2 cellular contexts compared by ENCODE assay signal in genomic region chr2:98786179-98786578, GRCh38.
TF ChIP-seq lines count a peak whose summit lies in the region.

No MANE protein-coding gene starts in this region.

TF ChIP-seq in GM23338, 12 proteins besides CTCF, POLR2A, EP300 and RAD21 (continued from another document):
- TF ChIP-seq, protein P1, sequence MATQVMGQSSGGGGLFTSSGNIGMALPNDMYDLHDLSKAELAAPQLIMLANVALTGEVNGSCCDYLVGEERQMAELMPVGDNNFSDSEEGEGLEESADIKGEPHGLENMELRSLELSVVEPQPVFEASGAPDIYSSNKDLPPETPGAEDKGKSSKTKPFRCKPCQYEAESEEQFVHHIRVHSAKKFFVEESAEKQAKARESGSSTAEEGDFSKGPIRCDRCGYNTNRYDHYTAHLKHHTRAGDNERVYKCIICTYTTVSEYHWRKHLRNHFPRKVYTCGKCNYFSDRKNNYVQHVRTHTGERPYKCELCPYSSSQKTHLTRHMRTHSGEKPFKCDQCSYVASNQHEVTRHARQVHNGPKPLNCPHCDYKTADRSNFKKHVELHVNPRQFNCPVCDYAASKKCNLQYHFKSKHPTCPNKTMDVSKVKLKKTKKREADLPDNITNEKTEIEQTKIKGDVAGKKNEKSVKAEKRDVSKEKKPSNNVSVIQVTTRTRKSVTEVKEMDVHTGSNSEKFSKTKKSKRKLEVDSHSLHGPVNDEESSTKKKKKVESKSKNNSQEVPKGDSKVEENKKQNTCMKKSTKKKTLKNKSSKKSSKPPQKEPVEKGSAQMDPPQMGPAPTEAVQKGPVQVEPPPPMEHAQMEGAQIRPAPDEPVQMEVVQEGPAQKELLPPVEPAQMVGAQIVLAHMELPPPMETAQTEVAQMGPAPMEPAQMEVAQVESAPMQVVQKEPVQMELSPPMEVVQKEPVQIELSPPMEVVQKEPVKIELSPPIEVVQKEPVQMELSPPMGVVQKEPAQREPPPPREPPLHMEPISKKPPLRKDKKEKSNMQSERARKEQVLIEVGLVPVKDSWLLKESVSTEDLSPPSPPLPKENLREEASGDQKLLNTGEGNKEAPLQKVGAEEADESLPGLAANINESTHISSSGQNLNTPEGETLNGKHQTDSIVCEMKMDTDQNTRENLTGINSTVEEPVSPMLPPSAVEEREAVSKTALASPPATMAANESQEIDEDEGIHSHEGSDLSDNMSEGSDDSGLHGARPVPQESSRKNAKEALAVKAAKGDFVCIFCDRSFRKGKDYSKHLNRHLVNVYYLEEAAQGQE (IDR thresholded peaks at IDR 0.05; ENCODE audit: unreplicated experiment), result peak; percentile 35
- TF ChIP-seq, protein P2, sequence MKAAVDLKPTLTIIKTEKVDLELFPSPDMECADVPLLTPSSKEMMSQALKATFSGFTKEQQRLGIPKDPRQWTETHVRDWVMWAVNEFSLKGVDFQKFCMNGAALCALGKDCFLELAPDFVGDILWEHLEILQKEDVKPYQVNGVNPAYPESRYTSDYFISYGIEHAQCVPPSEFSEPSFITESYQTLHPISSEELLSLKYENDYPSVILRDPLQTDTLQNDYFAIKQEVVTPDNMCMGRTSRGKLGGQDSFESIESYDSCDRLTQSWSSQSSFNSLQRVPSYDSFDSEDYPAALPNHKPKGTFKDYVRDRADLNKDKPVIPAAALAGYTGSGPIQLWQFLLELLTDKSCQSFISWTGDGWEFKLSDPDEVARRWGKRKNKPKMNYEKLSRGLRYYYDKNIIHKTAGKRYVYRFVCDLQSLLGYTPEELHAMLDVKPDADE (IDR thresholded peaks at IDR 0.05), result no peak

TF ChIP-seq in GM12878, 131 proteins besides CTCF, POLR2A, EP300 and RAD21:
- TF ChIP-seq, protein P1 (IDR thresholded peaks at IDR 0.05; ENCODE audit: low read depth, low read length), result peak; percentile 43; the same call in 1 of the 2 replicates
- no peak for TF ChIP-seq MEF2B (IDR thresholded peaks at IDR 0.05; ENCODE audit: partially characterized antibody, poor library complexity, severe bottlenecking)
